In the genomic region with DNA sequence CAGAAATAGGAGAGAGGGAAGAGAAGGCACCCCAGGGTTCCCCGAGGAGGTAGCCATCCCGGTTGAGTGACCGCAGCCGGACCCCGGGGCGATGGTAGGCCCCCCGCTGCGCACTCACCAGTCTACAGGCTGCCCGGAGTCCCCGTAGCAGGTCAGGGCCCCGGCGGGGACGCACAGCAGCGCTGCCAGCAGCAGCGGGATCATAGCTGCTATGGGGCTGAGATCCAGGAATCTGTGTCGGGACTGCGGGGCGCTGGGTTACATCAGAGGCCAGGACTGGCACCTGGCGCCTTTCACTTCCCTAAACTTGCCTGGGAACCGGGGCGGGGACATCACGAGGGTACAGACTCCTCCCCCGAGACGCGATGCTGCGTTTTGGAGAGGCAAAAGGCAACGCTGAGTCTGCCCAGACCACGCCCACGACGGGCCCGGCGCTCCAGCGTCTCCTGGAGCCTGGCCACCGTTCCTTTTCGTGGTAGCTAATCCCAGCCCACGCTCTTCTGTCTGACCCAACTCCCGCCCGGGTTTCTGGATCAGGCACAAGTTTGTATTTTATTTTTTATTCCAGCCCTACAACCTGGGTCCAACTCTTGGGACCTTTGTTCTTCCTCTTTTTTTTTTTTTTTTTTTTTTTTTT, we compare ENCODE assay signal across 1 cellular context.
TF ChIP-seq lines count a peak whose summit lies in the region.

A gene with protein sequence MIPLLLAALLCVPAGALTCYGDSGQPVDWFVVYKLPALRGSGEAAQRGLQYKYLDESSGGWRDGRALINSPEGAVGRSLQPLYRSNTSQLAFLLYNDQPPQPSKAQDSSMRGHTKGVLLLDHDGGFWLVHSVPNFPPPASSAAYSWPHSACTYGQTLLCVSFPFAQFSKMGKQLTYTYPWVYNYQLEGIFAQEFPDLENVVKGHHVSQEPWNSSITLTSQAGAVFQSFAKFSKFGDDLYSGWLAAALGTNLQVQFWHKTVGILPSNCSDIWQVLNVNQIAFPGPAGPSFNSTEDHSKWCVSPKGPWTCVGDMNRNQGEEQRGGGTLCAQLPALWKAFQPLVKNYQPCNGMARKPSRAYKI (minus strand): TSS at position 278 of the 637 bp plus-strand sequence. CDS start 74 bp downstream, at position 204.

TF ChIP-seq in SK-N-SH, 30 proteins besides CTCF, POLR2A, EP300 and RAD21 (continued from another document):
- TF ChIP-seq, protein P1, sequence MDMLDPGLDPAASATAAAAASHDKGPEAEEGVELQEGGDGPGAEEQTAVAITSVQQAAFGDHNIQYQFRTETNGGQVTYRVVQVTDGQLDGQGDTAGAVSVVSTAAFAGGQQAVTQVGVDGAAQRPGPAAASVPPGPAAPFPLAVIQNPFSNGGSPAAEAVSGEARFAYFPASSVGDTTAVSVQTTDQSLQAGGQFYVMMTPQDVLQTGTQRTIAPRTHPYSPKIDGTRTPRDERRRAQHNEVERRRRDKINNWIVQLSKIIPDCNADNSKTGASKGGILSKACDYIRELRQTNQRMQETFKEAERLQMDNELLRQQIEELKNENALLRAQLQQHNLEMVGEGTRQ (IDR thresholded peaks at IDR 0.05; ENCODE audit: borderline replicate concordance, low read depth, low read length): 0 out of 2 replicates have a peak, but pooled peaks have one; percentile 3
- TF ChIP-seq CHD2 (IDR thresholded peaks at IDR 0.05; ENCODE audit: low read length, partially characterized antibody) (peak; percentile 10), ELF1 (IDR thresholded peaks at IDR 0.05) (peak; percentile 57; the same call in 1 of the 2 replicates), SIN3A (IDR thresholded peaks at IDR 0.05; ENCODE audit: borderline replicate concordance, low read depth, low read length) (no peak), RFX5 (IDR thresholded peaks at IDR 0.05; ENCODE audit: low read length) (peak; percentile 95), NFIC (IDR thresholded peaks at IDR 0.05; ENCODE audit: borderline replicate concordance) (no peak), RXRA (IDR thresholded peaks at IDR 0.05; ENCODE audit: borderline replicate concordance, low read depth) (no peak)
- TF ChIP-seq, protein P2, sequence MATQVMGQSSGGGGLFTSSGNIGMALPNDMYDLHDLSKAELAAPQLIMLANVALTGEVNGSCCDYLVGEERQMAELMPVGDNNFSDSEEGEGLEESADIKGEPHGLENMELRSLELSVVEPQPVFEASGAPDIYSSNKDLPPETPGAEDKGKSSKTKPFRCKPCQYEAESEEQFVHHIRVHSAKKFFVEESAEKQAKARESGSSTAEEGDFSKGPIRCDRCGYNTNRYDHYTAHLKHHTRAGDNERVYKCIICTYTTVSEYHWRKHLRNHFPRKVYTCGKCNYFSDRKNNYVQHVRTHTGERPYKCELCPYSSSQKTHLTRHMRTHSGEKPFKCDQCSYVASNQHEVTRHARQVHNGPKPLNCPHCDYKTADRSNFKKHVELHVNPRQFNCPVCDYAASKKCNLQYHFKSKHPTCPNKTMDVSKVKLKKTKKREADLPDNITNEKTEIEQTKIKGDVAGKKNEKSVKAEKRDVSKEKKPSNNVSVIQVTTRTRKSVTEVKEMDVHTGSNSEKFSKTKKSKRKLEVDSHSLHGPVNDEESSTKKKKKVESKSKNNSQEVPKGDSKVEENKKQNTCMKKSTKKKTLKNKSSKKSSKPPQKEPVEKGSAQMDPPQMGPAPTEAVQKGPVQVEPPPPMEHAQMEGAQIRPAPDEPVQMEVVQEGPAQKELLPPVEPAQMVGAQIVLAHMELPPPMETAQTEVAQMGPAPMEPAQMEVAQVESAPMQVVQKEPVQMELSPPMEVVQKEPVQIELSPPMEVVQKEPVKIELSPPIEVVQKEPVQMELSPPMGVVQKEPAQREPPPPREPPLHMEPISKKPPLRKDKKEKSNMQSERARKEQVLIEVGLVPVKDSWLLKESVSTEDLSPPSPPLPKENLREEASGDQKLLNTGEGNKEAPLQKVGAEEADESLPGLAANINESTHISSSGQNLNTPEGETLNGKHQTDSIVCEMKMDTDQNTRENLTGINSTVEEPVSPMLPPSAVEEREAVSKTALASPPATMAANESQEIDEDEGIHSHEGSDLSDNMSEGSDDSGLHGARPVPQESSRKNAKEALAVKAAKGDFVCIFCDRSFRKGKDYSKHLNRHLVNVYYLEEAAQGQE (IDR thresholded peaks at IDR 0.05; ENCODE audit: low read depth, low read length): no peak
